In genomic region chr4:75629239-75629638, GRCh38 we compare ENCODE assay signal across 1 cellular context.
TF ChIP-seq lines count a peak whose summit lies in the region.

No MANE protein-coding gene starts in this region.

TF ChIP-seq in A549, 52 proteins besides CTCF, POLR2A, EP300 and RAD21 (continued from another document):
- TF ChIP-seq HMGXB4 (CRISPR knock-in tag; IDR thresholded peaks at IDR 0.05; ENCODE audit: borderline replicate concordance) (no peak), SREBF2 (IDR thresholded peaks at IDR 0.05) (no peak), MAZ (IDR thresholded peaks at IDR 0.05; ENCODE audit: borderline replicate concordance, low read depth, low read length) (no peak), NPAS2 (CRISPR knock-in tag; IDR thresholded peaks at IDR 0.05; ENCODE audit: borderline replicate concordance) (no peak)
